ENCODE assay signal across 3 cellular contexts in the genomic region with DNA sequence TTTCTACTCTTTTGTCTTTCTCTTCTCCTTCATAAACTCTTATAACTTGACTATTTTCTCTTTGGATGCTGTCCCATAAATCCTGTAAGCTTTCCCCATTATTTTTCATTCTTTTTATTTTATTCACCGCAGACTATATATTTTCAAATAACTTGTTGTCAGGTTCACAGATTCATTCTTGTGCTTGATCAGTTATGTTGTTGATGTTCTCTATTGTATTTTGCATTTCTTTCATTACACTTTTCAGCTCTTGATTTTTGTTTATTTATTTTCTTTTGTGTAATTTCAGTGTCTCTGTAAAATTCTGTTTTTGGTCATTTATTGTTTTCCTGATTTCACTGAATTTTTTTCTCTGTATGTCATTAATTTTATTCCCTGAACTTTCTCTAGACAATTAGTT.
TF ChIP-seq lines count a peak whose summit lies in the region.

No MANE protein-coding gene starts in this region.

TF ChIP-seq in A549, 52 proteins besides CTCF, POLR2A, EP300 and RAD21:
- TF ChIP-seq, protein P1, sequence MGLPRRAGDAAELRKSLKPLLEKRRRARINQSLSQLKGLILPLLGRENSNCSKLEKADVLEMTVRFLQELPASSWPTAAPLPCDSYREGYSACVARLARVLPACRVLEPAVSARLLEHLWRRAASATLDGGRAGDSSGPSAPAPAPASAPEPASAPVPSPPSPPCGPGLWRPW (IDR thresholded peaks at IDR 0.05), result no peak
- no peak for TF ChIP-seq MAFK (IDR thresholded peaks at IDR 0.05; ENCODE audit: partially characterized antibody)
- TF ChIP-seq CEBPB (IDR thresholded peaks at IDR 0.05), result no peak
- TF ChIP-seq, protein P2, sequence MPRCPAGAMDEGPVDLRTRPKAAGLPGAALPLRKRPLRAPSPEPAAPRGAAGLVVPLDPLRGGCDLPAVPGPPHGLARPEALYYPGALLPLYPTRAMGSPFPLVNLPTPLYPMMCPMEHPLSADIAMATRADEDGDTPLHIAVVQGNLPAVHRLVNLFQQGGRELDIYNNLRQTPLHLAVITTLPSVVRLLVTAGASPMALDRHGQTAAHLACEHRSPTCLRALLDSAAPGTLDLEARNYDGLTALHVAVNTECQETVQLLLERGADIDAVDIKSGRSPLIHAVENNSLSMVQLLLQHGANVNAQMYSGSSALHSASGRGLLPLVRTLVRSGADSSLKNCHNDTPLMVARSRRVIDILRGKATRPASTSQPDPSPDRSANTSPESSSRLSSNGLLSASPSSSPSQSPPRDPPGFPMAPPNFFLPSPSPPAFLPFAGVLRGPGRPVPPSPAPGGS (IDR thresholded peaks at IDR 0.05), result no peak
- TF ChIP-seq ZSCAN20 (CRISPR knock-in tag; IDR thresholded peaks at IDR 0.05), result no peak
- no peak for TF ChIP-seq POLR2AphosphoS2 (conservative IDR thresholded peaks at IDR 0.05; ENCODE audit: low read length)
- no peak for TF ChIP-seq ESRRA (IDR thresholded peaks at IDR 0.05; ENCODE audit: borderline replicate concordance, low read length)
- no peak for TF ChIP-seq GATA3 (IDR thresholded peaks at IDR 0.05; ENCODE audit: borderline replicate concordance)
TF ChIP-seq in A549: peak in this region for 0.

TF ChIP-seq in HCT116, 20 proteins besides CTCF, POLR2A, EP300 and RAD21:
- TF ChIP-seq SP1 (IDR thresholded peaks at IDR 0.05; ENCODE audit: low read depth), result no peak
- TF ChIP-seq TCF7L2 (IDR thresholded peaks at IDR 0.05; ENCODE audit: borderline replicate concordance, extremely low read depth, insufficient read depth, insufficient read length), result no peak
- no peak for TF ChIP-seq CEBPB (IDR thresholded peaks at IDR 0.05; ENCODE audit: low read depth)
- TF ChIP-seq CBX3 (IDR thresholded peaks at IDR 0.05; ENCODE audit: low read depth), result peak; percentile 28; the same call in 1 of the 2 replicates
TF ChIP-seq in HCT116: peak in this region for 1.

TF ChIP-seq in K562, 482 proteins besides CTCF, POLR2A, EP300 and RAD21:
- peak; percentile 93 for TF ChIP-seq TRIM28 (IDR thresholded peaks at IDR 0.05)
- no peak for TF ChIP-seq HNRNPLL (IDR thresholded peaks at IDR 0.05; ENCODE audit: low read depth, low read length, poor library complexity, severe bottlenecking)
- 0 out of 2 replicates have a peak, but pooled peaks have one; percentile 62 for TF ChIP-seq HLTF (IDR thresholded peaks at IDR 0.05)
- TF ChIP-seq THRAP3 (IDR thresholded peaks at IDR 0.05; ENCODE audit: borderline replicate concordance), result peak; percentile 65; the same call in 1 of the 2 replicates
- TF ChIP-seq RBM15 (IDR thresholded peaks at IDR 0.05; ENCODE audit: insufficient read depth, low read length), result no peak
- TF ChIP-seq, protein P3, sequence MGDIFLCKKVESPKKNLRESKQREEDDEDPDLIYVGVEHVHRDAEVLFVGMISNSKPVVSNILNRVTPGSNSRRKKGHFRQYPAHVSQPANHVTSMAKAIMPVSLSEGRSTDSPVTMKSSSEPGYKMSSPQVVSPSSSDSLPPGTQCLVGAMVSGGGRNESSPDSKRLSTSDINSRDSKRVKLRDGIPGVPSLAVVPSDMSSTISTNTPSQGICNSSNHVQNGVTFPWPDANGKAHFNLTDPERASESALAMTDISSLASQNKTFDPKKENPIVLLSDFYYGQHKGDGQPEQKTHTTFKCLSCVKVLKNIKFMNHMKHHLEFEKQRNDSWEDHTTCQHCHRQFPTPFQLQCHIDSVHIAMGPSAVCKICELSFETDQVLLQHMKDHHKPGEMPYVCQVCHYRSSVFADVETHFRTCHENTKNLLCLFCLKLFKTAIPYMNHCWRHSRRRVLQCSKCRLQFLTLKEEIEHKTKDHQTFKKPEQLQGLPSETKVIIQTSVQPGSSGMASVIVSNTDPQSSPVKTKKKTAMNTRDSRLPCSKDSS (IDR thresholded peaks at IDR 0.05; ENCODE audit: low read depth, partially characterized antibody), result peak; percentile 71
- TF ChIP-seq, protein P4, sequence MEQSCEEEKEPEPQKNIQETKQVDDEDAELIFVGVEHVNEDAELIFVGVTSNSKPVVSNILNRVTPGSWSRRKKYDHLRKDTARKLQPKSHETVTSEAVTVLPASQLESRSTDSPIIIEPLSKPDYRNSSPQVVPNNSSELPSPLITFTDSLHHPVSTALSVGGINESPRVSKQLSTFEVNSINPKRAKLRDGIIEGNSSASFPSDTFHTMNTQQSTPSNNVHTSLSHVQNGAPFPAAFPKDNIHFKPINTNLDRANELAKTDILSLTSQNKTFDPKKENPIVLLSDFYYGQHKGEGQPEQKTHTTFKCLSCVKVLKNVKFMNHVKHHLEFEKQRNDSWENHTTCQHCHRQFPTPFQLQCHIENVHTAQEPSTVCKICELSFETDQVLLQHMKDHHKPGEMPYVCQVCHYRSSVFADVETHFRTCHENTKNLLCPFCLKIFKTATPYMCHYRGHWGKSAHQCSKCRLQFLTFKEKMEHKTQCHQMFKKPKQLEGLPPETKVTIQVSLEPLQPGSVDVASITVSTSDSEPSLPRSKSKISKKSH (CRISPR knock-in tag; IDR thresholded peaks at IDR 0.05), result peak; percentile 79; the same call in 1 of the 2 replicates
- no peak for TF ChIP-seq ARNT (IDR thresholded peaks at IDR 0.05)
- TF ChIP-seq, protein P5, sequence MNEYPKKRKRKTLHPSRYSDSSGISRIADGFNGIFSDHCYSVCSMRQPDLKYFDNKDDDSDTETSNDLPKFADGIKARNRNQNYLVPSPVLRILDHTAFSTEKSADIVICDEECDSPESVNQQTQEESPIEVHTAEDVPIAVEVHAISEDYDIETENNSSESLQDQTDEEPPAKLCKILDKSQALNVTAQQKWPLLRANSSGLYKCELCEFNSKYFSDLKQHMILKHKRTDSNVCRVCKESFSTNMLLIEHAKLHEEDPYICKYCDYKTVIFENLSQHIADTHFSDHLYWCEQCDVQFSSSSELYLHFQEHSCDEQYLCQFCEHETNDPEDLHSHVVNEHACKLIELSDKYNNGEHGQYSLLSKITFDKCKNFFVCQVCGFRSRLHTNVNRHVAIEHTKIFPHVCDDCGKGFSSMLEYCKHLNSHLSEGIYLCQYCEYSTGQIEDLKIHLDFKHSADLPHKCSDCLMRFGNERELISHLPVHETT (CRISPR knock-in tag; conservative IDR thresholded peaks at IDR 0.05 in 1 of 2, IDR thresholded peaks at IDR 0.05 in 1 of 2), result no peak
- peak in 1 of 2 experiments; percentile 57; a peak in 2 of 4 replicates for TF ChIP-seq TRIM24 (IDR thresholded peaks at IDR 0.05)
- TF ChIP-seq CBX3 (IDR thresholded peaks at IDR 0.05; ENCODE audit: borderline replicate concordance in 1 of 2, low read length in 2 of 2), result peak in 1 of 2 experiments; percentile 77; a peak in 2 of 3 replicates
